In the genomic region with DNA sequence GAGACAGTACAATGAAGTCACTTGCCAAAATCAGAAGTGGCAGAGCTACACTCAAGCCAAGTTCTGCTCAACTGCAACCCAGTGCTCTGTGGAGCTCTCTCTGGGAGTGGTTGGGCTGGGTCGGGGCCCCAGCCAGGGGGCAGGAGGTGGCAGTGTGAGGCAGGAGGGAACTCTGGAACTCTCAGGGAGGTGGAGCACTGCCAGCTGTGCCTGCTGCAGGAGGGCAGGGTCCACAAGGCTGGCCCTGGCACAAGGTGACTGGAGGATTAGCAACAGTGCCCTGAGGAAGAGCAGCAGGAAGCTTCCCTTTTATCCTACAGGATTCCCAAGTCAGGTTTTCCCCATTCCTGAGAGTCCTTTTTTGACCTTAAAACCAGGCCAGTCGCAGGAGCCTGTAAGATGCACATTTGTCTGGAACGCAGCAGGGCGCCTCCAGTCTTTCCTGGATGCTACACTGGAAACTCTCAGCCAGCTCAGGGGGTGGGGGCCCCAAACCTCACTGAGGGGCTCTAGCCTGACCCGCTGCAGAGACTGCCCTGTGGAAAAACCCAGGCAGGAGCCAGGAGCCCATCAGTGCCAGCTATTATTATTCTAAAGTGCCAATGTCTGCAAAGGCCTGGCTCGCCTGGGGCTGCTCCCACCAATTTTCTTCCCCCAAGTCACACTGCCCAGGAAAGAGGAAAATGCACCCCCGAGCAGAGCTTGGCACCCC, we compare ENCODE assay signal across 9 cellular contexts. TPM values are rescaled to one million over a fixed set of nuclear protein-coding genes. Genes with fewer than 3 reads are reported as not detected.
DNase-seq lines count a peak whose midpoint lies in the region; ATAC-seq and TF ChIP-seq lines count a peak whose summit lies in the region.
"Had no signal": no experiment of that assay in that cellular context is flagged by ENCODE, and none has a peak within 500 bp of the region (broad histone marks: within the 10 kb centered on the region; RNA-seq: fewer than 3 reads in every experiment).

No MANE protein-coding gene starts in this region.

- TF ChIP-seq POLR2A in erythroblast (IDR thresholded peaks at IDR 0.05; ENCODE audit: low read length) = no peak

- no peak for ATAC-seq in GM18909 (IDR thresholded peaks at IDR 0.05; ENCODE audit: poor library complexity, unreplicated experiment)

- H3K9me2 ChIP-seq in hepatocyte (replicated peaks; ENCODE audit: insufficient read depth) = no peaks in the 10 kb centered on the region

- H3K4me3 ChIP-seq in hepatocyte (no peak overlapping the region), skin epidermis (no peak overlapping the region)

- peak overlapping the region; percentile 59 for H3K4me2 ChIP-seq in hepatocyte

- peaks cover 9% of the 10 kb centered on the region for H3K36me3 Mint-ChIP-seq in MCF 10A (ENCODE audit: insufficient read depth, unreplicated experiment)

- H3K27ac Mint-ChIP-seq in MCF 10A (ENCODE audit: low read depth, unreplicated experiment) = peak overlapping the region; percentile 86

- no peaks in the 10 kb centered on the region for H4K20me1 ChIP-seq in hepatocyte (ENCODE audit: insufficient read depth, poor library complexity, severe bottlenecking)

- peaks cover 51% of the 10 kb centered on the region for H3K4me1 ChIP-seq in hepatocyte (ENCODE audit: insufficient read depth)

- CTCF ChIA-PET in MCF 10A (lab: Yijun Ruan, JAX) = interaction anchor here (0.7 to 3.4 kb wide), 10 partner anchors 10 to 68 kb away, joined by 3 to 18 read pairs (median 4); no protein-coding TSS in a partner anchor

- no peaks in the 10 kb centered on the region for H3K9me3 ChIP-seq in hepatocyte (ENCODE audit: low read depth)

- TF ChIP-seq CTCF in MCF 10A (IDR thresholded peaks at IDR 0.05; ENCODE audit: unreplicated experiment) = no peak
- no peak for TF ChIP-seq CTCF in hepatocyte (IDR thresholded peaks at IDR 0.05; ENCODE audit: poor library complexity)

- peaks cover 39% of the 10 kb centered on the region for H3K4me1 Mint-ChIP-seq in MCF 10A (ENCODE audit: insufficient read depth, unreplicated experiment)

- no peaks in the 10 kb centered on the region for H3K79me2 ChIP-seq in hepatocyte

- BruUV-seq in MCF 10A (replicated peaks; lab: Mats Ljungman, UMichigan) = no TSS peak

- no peaks in the 10 kb centered on the region for H3K36me3 ChIP-seq in hepatocyte (replicated peaks; ENCODE audit: insufficient read depth, low read depth)

- no peaks in the 10 kb centered on the region for H3K9me3 Mint-ChIP-seq in MCF 10A (ENCODE audit: unreplicated experiment)
- H3K9me3 Mint-ChIP-seq: activated CD4-positive, alpha-beta T cell treated with anti-CD3 and anti-CD28 coated beads, Interleukin-2, amount 10 ng/mL, durations not matched to agents 7 days and 5 days had no signal

- H3K27me3 ChIP-seq in hepatocyte = no peaks in the 10 kb centered on the region

- H3K27ac ChIP-seq in hepatocyte (peak overlapping the region; percentile 81), skin epidermis (peak overlapping the region in 17 of 21 experiments; percentile 24 to 74 (median 59))

- POLR2A ChIA-PET in MCF 10A (lab: Yijun Ruan, JAX) = interaction anchor here (0.6 to 2.7 kb wide), 15 partner anchors 10 to 1420 kb away, joined by 3 to 11 read pairs (median 4); a partner anchor contains a TSS

- no peaks in the 10 kb centered on the region for H3K27me3 Mint-ChIP-seq in MCF 10A (ENCODE audit: insufficient read depth, unreplicated experiment)
- H3K27me3 Mint-ChIP-seq: activated CD4-positive, alpha-beta T cell treated with anti-CD3 and anti-CD28 coated beads, Interleukin-2, amount 10 ng/mL, durations not matched to agents 7 days and 5 days had no signal

- intact Hi-C loops in MCF 10A (cut with micrococcal nuclease) = no loop called here

- DNase-seq in HT1080 (ENCODE audit: low read depth) (peak; percentile 69), MCF 10A (ENCODE audit: unreplicated experiment) (peak; percentile 49), hepatocyte (ENCODE audit: low spot score) (no peak), NCI-H748 (lab: John Stamatoyannopoulos, UW; ENCODE audit: unreplicated experiment) (no peak), erythroblast (lab: John Stamatoyannopoulos, UW) (no peak)
- no peak for DNase-seq in activated naive CD4-positive, alpha-beta T cell treated with anti-CD3 and anti-CD28 coated beads, Interleukin-2, amount 50 U/mL, for 16 hours
- DNase-seq: activated CD4-positive, alpha-beta T cell treated with anti-CD3 and anti-CD28 coated beads, Interleukin-2, amount 10 ng/mL, durations not matched to agents 7 days and 5 days had no signal

- peak overlapping the region; percentile 53 for H3K4me3 Mint-ChIP-seq in MCF 10A (ENCODE audit: unreplicated experiment)
- H3K4me3 Mint-ChIP-seq: activated CD4-positive, alpha-beta T cell treated with anti-CD3 and anti-CD28 coated beads, Interleukin-2, amount 10 ng/mL, durations not matched to agents 7 days and 5 days had no signal

- H2AFZ ChIP-seq in hepatocyte = no peak overlapping the region

- 87% methylated on average over 7 of the region's 7 CpGs for WGBS in hepatocyte (ENCODE audit: low lambda C conversion rate, missing lambda C conversion rate)

RNA-seq across cellular contexts. Expression of a gene that starts 31.8 kb away (rescaled TPM):
- total RNA-seq in HT1080 (2014; rRNA removed; shearing (Covaris generic)) = 41.5 and 48.0 TPM in 2 replicates
- 79.1 and 94.6 TPM in 2 replicates for polyA plus RNA-seq in HT1080 (2015; cell fraction: cytosol; rRNA removed)
- polyA plus RNA-seq in HT1080 (2015; cell fraction: nucleus; rRNA removed) = 75.8 and 84.2 TPM in 2 replicates
- total RNA-seq in MCF 10A (2022) = 0.25 and 0.33 TPM in 2 replicates
- 66.6 and 71.3 TPM in 2 replicates for total RNA-seq in hepatocyte
- 64.3 and 66.0 TPM in 2 replicates for polyA plus RNA-seq in hepatocyte
- total RNA-seq: activated CD4-positive, alpha-beta T cell treated with anti-CD3 and anti-CD28 coated beads, Interleukin-2, amount 10 ng/mL, durations not matched to agents 7 days and 5 days had no signal

Comparison
In these comparisons a context has a peak if more than half of its experiments do, and no peak if none do; other contexts are left out.
1. DNase-seq: peak in HT1080 (single experiment) and MCF 10A (single experiment); none in hepatocyte (single experiment), NCI-H748 (single experiment), erythroblast (0 of 2) and activated naive CD4-positive, alpha-beta T cell treated with anti-CD3 and anti-CD28 coated beads, Interleukin-2, amount 50 U/mL, for 16 hours (single experiment).
2. RNA of a gene that starts 31.8 kb away (total RNA-seq): 66.6 to 71.3 TPM in hepatocyte and 41.5 to 48.0 TPM in HT1080; 0.25 to 0.33 TPM in MCF 10A; every median in the first group is over 10 times any median in the second.